In the genomic region with DNA sequence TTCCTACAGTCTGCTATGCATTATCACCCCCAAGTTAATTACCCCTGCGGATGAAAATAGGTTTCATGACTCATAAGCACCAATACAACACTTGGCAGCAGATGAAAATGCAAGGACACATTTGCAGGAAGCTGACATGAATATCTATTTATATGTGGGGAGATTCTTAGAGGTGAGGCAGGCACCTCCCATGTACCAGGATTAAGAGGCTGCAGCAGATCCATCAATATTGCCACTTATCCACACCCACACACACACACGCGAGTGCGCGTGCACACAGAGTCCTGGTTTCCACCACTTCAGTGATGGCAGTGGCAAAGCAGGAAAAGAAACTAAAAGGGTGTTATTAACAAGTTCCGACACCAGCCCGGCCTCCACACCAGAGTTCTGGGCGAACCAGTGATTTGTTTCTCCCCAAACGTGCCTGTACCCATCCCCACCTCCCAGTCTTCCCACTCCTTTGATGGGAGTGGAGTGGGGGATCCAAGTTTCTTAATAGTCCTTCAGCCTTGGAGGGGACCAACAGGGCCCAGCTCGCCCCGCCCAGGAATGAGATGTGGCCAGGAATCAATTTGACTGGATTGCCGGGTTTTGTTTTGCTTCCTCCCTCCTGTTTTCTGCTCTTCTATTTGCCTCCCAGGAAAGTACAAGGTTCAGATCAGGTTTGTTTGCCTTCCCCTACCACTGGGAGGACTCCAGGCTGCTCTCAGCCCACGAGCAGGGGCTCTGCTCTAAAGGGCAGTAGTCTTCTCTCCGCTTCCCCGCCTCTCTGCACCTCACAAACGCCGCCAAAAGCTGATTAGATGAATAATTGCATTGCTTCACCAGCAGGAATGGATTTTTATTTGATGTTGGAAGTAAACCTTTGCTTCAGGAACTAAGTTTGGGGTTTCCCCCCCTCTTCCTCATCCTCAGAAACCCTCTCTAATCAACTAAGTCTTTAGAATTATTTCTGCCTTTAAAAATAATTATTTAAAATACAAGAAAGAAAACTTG, we compare ENCODE assay signal across 8 cellular contexts. TPM values are rescaled to one million over a fixed set of nuclear protein-coding genes. Genes with fewer than 3 reads are reported as not detected.
A peak's percentile ranks its signal among the peaks of the same experiment; 100 is the strongest.
DNase-seq lines count a peak whose midpoint lies in the region; ATAC-seq, FAIRE-seq and TF ChIP-seq lines count a peak whose summit lies in the region.

No MANE protein-coding gene starts in this region.

- no peaks in the 10 kb centered on the region for H3K27me3 ChIP-seq in body of pancreas

- TF ChIP-seq CTCF in body of pancreas (IDR thresholded peaks at IDR 0.05): peak; percentile 7 to 84 (median 72)
- TF ChIP-seq CTCF in kidney (IDR thresholded peaks at IDR 0.05; ENCODE audit: borderline replicate concordance, extremely low read depth, insufficient read depth): peak; percentile 15

- DNase-seq in ELR (ENCODE audit: low read depth) (peak; percentile 42), NCI-H446 treated with DMSO at 0.1 percent for 48 hours (lab: John Stamatoyannopoulos, UW) (peak; percentile 41), body of pancreas (peak; percentile 75 to 91 (median 86)), kidney (no peak)
- peak; percentile 57 for DNase-seq in stimulated activated CD4-positive, alpha-beta T cell treated with anti-CD3 and anti-CD28 coated beads, Interleukin-4, amount 100 ng/mL, for 24 hours

- peak in 2 of 3 donors; percentile 59 for TF ChIP-seq POLR2A in body of pancreas (IDR thresholded peaks at IDR 0.05)

- H3K4me3 ChIP-seq in body of pancreas: no peak overlapping the region
- peak overlapping the region; percentile 12 to 86 for H3K4me3 ChIP-seq in kidney (ENCODE audit: low read length in 2 of 2)

- peaks cover 47% of the 10 kb centered on the region for H3K4me1 ChIP-seq in body of pancreas
- H3K4me1 ChIP-seq in kidney (ENCODE audit: control insufficient read depth in 1 of 2, insufficient read depth in 1 of 2, low read depth in 1 of 2, low read length in 2 of 2): peaks cover 22 to 34% of the 10 kb centered on the region in 2 donors

- intact Hi-C loops in body of pancreas (cut with DNase I) (no loop called here), kidney (cut with DNase I) (no loop called here)

- no peak for FAIRE-seq in kidney (lab: Jason Lieb, UNC)

- no peaks in the 10 kb centered on the region for H3K9me3 ChIP-seq in body of pancreas
- no peaks in the 10 kb centered on the region for H3K9me3 ChIP-seq in kidney (ENCODE audit: control insufficient read depth in 1 of 2, low read length in 2 of 2)

- 6 to 8% methylated on average over 17 of the region's 17 CpGs for WGBS in body of pancreas, 2 donors

- ATAC-seq in body of pancreas: peak; percentile 64
- ATAC-seq in GM21423 (IDR thresholded peaks at IDR 0.05; ENCODE audit: unreplicated experiment): no peak
- no peak for ATAC-seq in HG02642 (IDR thresholded peaks at IDR 0.05; ENCODE audit: poor library complexity, unreplicated experiment)
- no peak for ATAC-seq in HG03025 (IDR thresholded peaks at IDR 0.05; ENCODE audit: low FRiP score, unreplicated experiment)

- peak overlapping the region in 1 of 2 donors; percentile 95 for H3K9ac ChIP-seq in kidney (ENCODE audit: low read length in 2 of 2)

- H3K36me3 ChIP-seq in body of pancreas (replicated peaks in 1 of 2; ENCODE audit: insufficient read depth in 1 of 2, low read depth in 2 of 2): no peaks in the 10 kb centered on the region
- peaks cover 0 to 14% of the 10 kb centered on the region in 2 donors for H3K36me3 ChIP-seq in kidney (ENCODE audit: control insufficient read depth in 1 of 2, insufficient read depth in 2 of 2, low read length in 2 of 2)

- H3K27ac ChIP-seq in body of pancreas: peak overlapping the region; percentile 89 to 100 (median 100)
- H3K27ac ChIP-seq in kidney (ENCODE audit: low read depth in 2 of 2, low read length in 2 of 2): peak overlapping the region; percentile 43 to 73

RNA-seq across cellular contexts. Expression of gene IRF2BPL, which starts 5.2 kb away (rescaled TPM):
- total RNA-seq in body of pancreas: 10 to 100 TPM; 26.7 to 52.1 TPM
- 97.1 TPM for total RNA-seq in kidney
- 15.7 TPM for polyA plus RNA-seq in kidney (ENCODE audit: insufficient read depth, low read depth, low replicate concordance)

Comparison
In these comparisons a context has a peak if more than half of its experiments do, and no peak if none do; other contexts are left out.
1. H3K4me3 ChIP-seq: peak in kidney (2 of 2); none in body of pancreas (0 of 2).